Comparison of ENCODE assay signal across 7 cellular contexts in genomic region chr1:234970731-234971476, GRCh38.
A peak's percentile ranks its signal among the peaks of the same experiment; 100 is the strongest.
DNase-seq lines count a peak whose midpoint lies in the region; ATAC-seq and TF ChIP-seq lines count a peak whose summit lies in the region.

No MANE protein-coding gene starts in this region.

- POLR2A ChIA-PET in activated CD8-positive, alpha-beta T cell treated with anti-CD3 and anti-CD28 coated beads for 36 hours (lab: Charles Lee), result interaction anchor here (0.8 to 1.8 kb wide), 10 partner anchors 7 to 534 kb away, joined by 3 to 12 read pairs (median 4); partner anchors contain the start of gene B3GALNT2

- no peak for TF ChIP-seq CTCF in activated CD8-positive, alpha-beta T cell treated with anti-CD3 and anti-CD28 coated beads for 36 hours (IDR thresholded peaks at IDR 0.05)
- TF ChIP-seq CTCF in fibroblast of pulmonary artery (IDR thresholded peaks at IDR 0.05; ENCODE audit: low read length, missing control alignments) (no peak), nephron (IDR thresholded peaks at IDR 0.05; ENCODE audit: unreplicated experiment in 3 of 3) (no peak)

- TF ChIP-seq POLR2A in GM18526 (IDR thresholded peaks at IDR 0.05; ENCODE audit: extremely low read depth, insufficient read length), result peak; percentile 10

- no peak overlapping the region for H3K4me3 Mint-ChIP-seq in activated CD8-positive, alpha-beta T cell treated with anti-CD3 and anti-CD28 coated beads for 36 hours
- H3K4me3 Mint-ChIP-seq in nephron, result peak overlapping the region; percentile 56 to 75 (median 70)

- peaks cover 2% of the 10 kb centered on the region for H3K36me3 Mint-ChIP-seq in activated CD8-positive, alpha-beta T cell treated with anti-CD3 and anti-CD28 coated beads for 36 hours (ENCODE audit: low read depth)
- H3K36me3 Mint-ChIP-seq in nephron (ENCODE audit: low read depth), result no peaks in the 10 kb centered on the region

- intact Hi-C loops in activated CD8-positive, alpha-beta T cell treated with anti-CD3 and anti-CD28 coated beads for 36 hours (cut with micrococcal nuclease), result no loop called here

- H3K27ac Mint-ChIP-seq in activated CD8-positive, alpha-beta T cell treated with anti-CD3 and anti-CD28 coated beads for 36 hours, result peak overlapping the region; percentile 81
- peak overlapping the region; percentile 98 to 99 (median 99) for H3K27ac Mint-ChIP-seq in nephron

- CTCF ChIA-PET in activated CD8-positive, alpha-beta T cell treated with anti-CD3 and anti-CD28 coated beads for 36 hours (lab: Charles Lee), result interaction anchor here (1.1 to 2.4 kb wide), 3 partner anchors 9 to 113 kb away, joined by 3 to 8 read pairs (median 4); no protein-coding TSS in a partner anchor

- H3K4me3 ChIP-seq in fibroblast of pulmonary artery (replicated peaks; ENCODE audit: low read depth, low read length), result no peak overlapping the region

- H3K36me3 ChIP-seq in KOPT-K1 (ENCODE audit: insufficient read depth, low read length), result no peaks in the 10 kb centered on the region

- peaks cover 2% of the 10 kb centered on the region for H3K9me3 Mint-ChIP-seq in activated CD8-positive, alpha-beta T cell treated with anti-CD3 and anti-CD28 coated beads for 36 hours
- no peaks in the 10 kb centered on the region for H3K9me3 Mint-ChIP-seq in nephron

- no peaks in the 10 kb centered on the region for H3K9me3 ChIP-seq in KOPT-K1 (ENCODE audit: insufficient read depth, low read length, poor library complexity, severe bottlenecking)

- H3K27me3 Mint-ChIP-seq in activated CD8-positive, alpha-beta T cell treated with anti-CD3 and anti-CD28 coated beads for 36 hours, result no peaks in the 10 kb centered on the region
- H3K27me3 Mint-ChIP-seq in nephron (ENCODE audit: low read depth), result no peaks in the 10 kb centered on the region

- peak; percentile 51 for DNase-seq in activated CD8-positive, alpha-beta T cell treated with anti-CD3 and anti-CD28 coated beads for 36 hours
- DNase-seq in fibroblast of pulmonary artery (ENCODE audit: low read depth) (peak; percentile 96), NOMO-1 (lab: John Stamatoyannopoulos, UW; ENCODE audit: unreplicated experiment in 2 of 2) (no peak)

- peak; percentile 39 for ATAC-seq in activated CD8-positive, alpha-beta T cell treated with anti-CD3 and anti-CD28 coated beads for 36 hours
- ATAC-seq in GM21529 (IDR thresholded peaks at IDR 0.05; ENCODE audit: unreplicated experiment), result no peak

- peaks cover 60% of the 10 kb centered on the region for H3K4me1 Mint-ChIP-seq in activated CD8-positive, alpha-beta T cell treated with anti-CD3 and anti-CD28 coated beads for 36 hours (ENCODE audit: low read depth)
- H3K4me1 Mint-ChIP-seq in nephron, result peaks cover 71% of the 10 kb centered on the region

- H3K27ac ChIP-seq in KOPT-K1 (ENCODE audit: low read depth, low read length, poor library complexity, severe bottlenecking), result peak overlapping the region; percentile 30

Comparison
In these comparisons a context has a peak if more than half of its experiments do, and no peak if none do; other contexts are left out.
1. DNase-seq: peak in activated CD8-positive, alpha-beta T cell treated with anti-CD3 and anti-CD28 coated beads for 36 hours (single experiment) and fibroblast of pulmonary artery (single experiment); none in NOMO-1 (0 of 2).